24 cellular contexts compared by ENCODE assay signal in the genomic region with DNA sequence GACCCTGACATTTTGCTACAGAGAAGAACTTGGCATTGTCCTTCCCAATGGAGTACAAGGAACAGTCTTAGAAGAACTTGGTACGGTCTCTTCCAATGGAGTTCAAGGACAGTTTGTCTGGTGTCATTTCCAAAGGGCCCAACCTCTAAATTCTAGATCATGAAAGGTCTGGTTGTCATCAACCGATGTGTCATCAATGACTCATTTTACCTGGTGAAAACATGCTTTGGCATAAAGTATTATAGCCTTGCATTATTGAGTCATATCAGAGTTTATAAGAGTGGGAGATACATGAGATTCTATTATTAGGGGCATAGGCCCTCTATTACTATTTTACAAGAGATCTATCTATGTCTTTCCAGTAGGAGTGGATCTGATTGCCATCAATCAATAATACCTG. TPM values are rescaled to one million over a fixed set of nuclear protein-coding genes. Genes with fewer than 3 reads are reported as not detected.
"Had no signal": no experiment of that assay in that cellular context is flagged by ENCODE, and none has a peak within 500 bp of the region (broad histone marks: within the 10 kb centered on the region; RNA-seq: fewer than 3 reads in every experiment).

No MANE protein-coding gene starts in this region.

- H3K4me1 Mint-ChIP-seq: central memory CD8-positive, alpha-beta T cell had no signal

- H3K27me3 ChIP-seq: body of pancreas, right atrium auricular region, testis, upper lobe of left lung had no signal

- H3K27ac ChIP-seq: body of pancreas, coronary artery, right atrium auricular region, skin epidermis, stomach, testis, upper lobe of left lung, VCaP had no signal

- H3K9me3 Mint-ChIP-seq: central memory CD8-positive, alpha-beta T cell had no signal

- DNase-seq: activated CD4-positive, alpha-beta T cell treated with anti-CD3 and anti-CD28 coated beads for 4 hours; activated CD8-positive, alpha-beta memory T cell treated with anti-CD3 and anti-CD28 coated beads, Interleukin-2, amount 50 U/mL, for 48 hours; activated naive CD4-positive, alpha-beta T cell treated with anti-CD3 and anti-CD28 coated beads, Interleukin-2, amount 50 U/mL, for 16 hours; amygdala; body of pancreas; foreskin melanocyte; head of caudate nucleus; midbrain; SK-N-SH; stomach; T-helper 1 cell; testis; upper lobe of left lung had no signal

- H3K27ac Mint-ChIP-seq: activated T-helper 2 cell treated with anti-CD3 and anti-CD28 coated beads, Interferon-gamma antibody, Interleukin-2, Interleukin-4, amounts not matched to agents 10 μg/mL and 5 μg/mL and 100 μg/mL, durations not matched to agents 14 hours and 24 hours and 36 hours; progenitor cell of endocrine pancreas had no signal

- ATAC-seq: body of pancreas had no signal

- H3K4me1 ChIP-seq: body of pancreas, right atrium auricular region, testis, upper lobe of left lung had no signal

- H3K4me2 ChIP-seq: SK-N-SH had no signal

- H3K4me3 ChIP-seq: body of pancreas, coronary artery, lung, right atrium auricular region, skin epidermis, stomach, testis, upper lobe of left lung had no signal

- H3K4me3 Mint-ChIP-seq: central memory CD8-positive, alpha-beta T cell had no signal

- H3K36me3 ChIP-seq: right atrium auricular region, stomach, upper lobe of left lung had no signal

- H3K9me3 ChIP-seq: body of pancreas, right atrium auricular region, SK-N-SH, testis, upper lobe of left lung had no signal

RNA-seq across cellular contexts. Expression of a gene that starts 4.3 kb away (rescaled TPM):
- total RNA-seq: activated T-helper 2 cell treated with anti-CD3 and anti-CD28 coated beads, Interferon-gamma antibody, Interleukin-2, Interleukin-4, amounts not matched to agents 10 μg/mL and 5 μg/mL and 100 μg/mL, durations not matched to agents 14 hours and 24 hours and 36 hours; body of pancreas; myocyte; omental fat pad; right atrium auricular region had no signal
- polyA plus RNA-seq: neural cell, SK-N-SH, stomach had no signal
